ENCODE assay signal across 18 cellular contexts in genomic region chr17:35073183-35073790, GRCh38. TPM values are rescaled to one million over a fixed set of nuclear protein-coding genes. Genes with fewer than 3 reads are reported as not detected.
DNase-seq lines count a peak whose midpoint lies in the region; ATAC-seq and TF ChIP-seq lines count a peak whose summit lies in the region.
"Had no signal": no experiment of that assay in that cellular context is flagged by ENCODE, and none has a peak within 500 bp of the region (broad histone marks: within the 10 kb centered on the region; RNA-seq: fewer than 3 reads in every experiment).

No MANE protein-coding gene starts in this region.

- no peaks in the 10 kb centered on the region for H3K27me3 ChIP-seq in dorsolateral prefrontal cortex
- H3K27me3 ChIP-seq: cardiac muscle cell, sigmoid colon had no signal

- H3K4me3 ChIP-seq in dorsolateral prefrontal cortex, result peak overlapping the region in 1 of 59 donors; percentile 17
- H3K4me3 ChIP-seq: cardiac muscle cell, lower lobe of right lung, sigmoid colon had no signal

- peaks cover 21% of the 10 kb centered on the region for H3K36me3 Mint-ChIP-seq in activated naive CD4-positive, alpha-beta T cell treated with anti-CD3 and anti-CD28 coated beads, Interleukin-2, amount 10 ng/mL, durations not matched to agents 7 days and 5 days
- peaks cover 33% of the 10 kb centered on the region for H3K36me3 Mint-ChIP-seq in T-helper 1 cell treated with Interleukin-12 subunit alpha and Interleukin-12 subunit beta and Interleukin-4 antibody, amounts not matched to agents 30 μg/mL and 1 μg/mL, for 36 hours (ENCODE audit: low read depth)

- H3K27ac ChIP-seq in dorsolateral prefrontal cortex, result peak overlapping the region in 58 of 59 donors; percentile 12 to 100 (median 97)
- H3K27ac ChIP-seq: cardiac muscle cell, lower lobe of right lung, sigmoid colon had no signal

- CTCF ChIA-PET in activated naive CD4-positive, alpha-beta T cell treated with anti-CD3 and anti-CD28 coated beads, Interleukin-2, amount 10 ng/mL, durations not matched to agents 7 days and 5 days (lab: Charles Lee), result interaction anchor here (1.4 kb wide), 1 partner anchor 13 kb away, joined by 3 read pairs; no protein-coding TSS in a partner anchor

- DNase-seq in activated naive CD4-positive, alpha-beta T cell treated with anti-CD3 and anti-CD28 coated beads, Interleukin-2, amount 10 ng/mL, durations not matched to agents 7 days and 5 days, result no peak
- DNase-seq in activated naive CD4-positive, alpha-beta T cell (lab: John Stamatoyannopoulos, UW), result no peak
- DNase-seq in dorsolateral prefrontal cortex (no peak), globus pallidus (ENCODE audit: low spot score) (no peak), NCI-H446 (lab: John Stamatoyannopoulos, UW) (no peak), dedifferentiated amniotic fluid mesenchymal stem cell (ENCODE audit: extremely low spot score) (no peak)
- peak in 1 of 2 donors; percentile 38 for DNase-seq in stimulated activated naive CD8-positive, alpha-beta T cell treated with anti-CD3 and anti-CD28 coated beads, Interleukin-15, amount 100 ng/mL, for 72 hours
- DNase-seq: activated gamma-delta T cell treated with Interleukin-2 at 50 U/mL for 16 hours, DMS153, foreskin fibroblast, KBM-7, lower lobe of right lung, NCI-H1417, sigmoid colon had no signal

- peak overlapping the region; percentile 82 for H3K27ac Mint-ChIP-seq in activated naive CD4-positive, alpha-beta T cell treated with anti-CD3 and anti-CD28 coated beads, Interleukin-2, amount 10 ng/mL, durations not matched to agents 7 days and 5 days
- H3K27ac Mint-ChIP-seq in T-helper 1 cell treated with Interleukin-12 subunit alpha and Interleukin-12 subunit beta and Interleukin-4 antibody, amounts not matched to agents 30 μg/mL and 1 μg/mL, for 36 hours, result peak overlapping the region; percentile 65
- H3K27ac Mint-ChIP-seq in stimulated activated naive CD8-positive, alpha-beta T cell treated with anti-CD3 and anti-CD28 coated beads, Interleukin-15, amount 100 ng/mL, for 72 hours, result peak overlapping the region in 1 of 2 donors; percentile 93

- no peaks in the 10 kb centered on the region for H3K27me3 Mint-ChIP-seq in activated naive CD4-positive, alpha-beta T cell treated with anti-CD3 and anti-CD28 coated beads, Interleukin-2, amount 10 ng/mL, durations not matched to agents 7 days and 5 days
- no peaks in the 10 kb centered on the region for H3K27me3 Mint-ChIP-seq in T-helper 1 cell treated with Interleukin-12 subunit alpha and Interleukin-12 subunit beta and Interleukin-4 antibody, amounts not matched to agents 30 μg/mL and 1 μg/mL, for 36 hours (ENCODE audit: low read depth)
- no peaks in the 10 kb centered on the region for H3K27me3 Mint-ChIP-seq in stimulated activated naive CD8-positive, alpha-beta T cell treated with anti-CD3 and anti-CD28 coated beads, Interleukin-15, amount 100 ng/mL, for 72 hours

- H3K9me3 Mint-ChIP-seq in activated naive CD4-positive, alpha-beta T cell treated with anti-CD3 and anti-CD28 coated beads, Interleukin-2, amount 10 ng/mL, durations not matched to agents 7 days and 5 days, result no peaks in the 10 kb centered on the region
- no peaks in the 10 kb centered on the region for H3K9me3 Mint-ChIP-seq in T-helper 1 cell treated with Interleukin-12 subunit alpha and Interleukin-12 subunit beta and Interleukin-4 antibody, amounts not matched to agents 30 μg/mL and 1 μg/mL, for 36 hours
- H3K9me3 Mint-ChIP-seq in stimulated activated naive CD8-positive, alpha-beta T cell treated with anti-CD3 and anti-CD28 coated beads, Interleukin-15, amount 100 ng/mL, for 72 hours, result no peaks in the 10 kb centered on the region

- H3K4me3 Mint-ChIP-seq in activated naive CD4-positive, alpha-beta T cell treated with anti-CD3 and anti-CD28 coated beads, Interleukin-2, amount 10 ng/mL, durations not matched to agents 7 days and 5 days, result peak overlapping the region; percentile 17
- H3K4me3 Mint-ChIP-seq in T-helper 1 cell treated with Interleukin-12 subunit alpha and Interleukin-12 subunit beta and Interleukin-4 antibody, amounts not matched to agents 30 μg/mL and 1 μg/mL, for 36 hours, result peak overlapping the region; percentile 15
- peak overlapping the region; percentile 47 to 76 for H3K4me3 Mint-ChIP-seq in stimulated activated naive CD8-positive, alpha-beta T cell treated with anti-CD3 and anti-CD28 coated beads, Interleukin-15, amount 100 ng/mL, for 72 hours

- H3K4me1 Mint-ChIP-seq in activated naive CD4-positive, alpha-beta T cell treated with anti-CD3 and anti-CD28 coated beads, Interleukin-2, amount 10 ng/mL, durations not matched to agents 7 days and 5 days, result peaks cover 63% of the 10 kb centered on the region
- H3K4me1 Mint-ChIP-seq in T-helper 1 cell treated with Interleukin-12 subunit alpha and Interleukin-12 subunit beta and Interleukin-4 antibody, amounts not matched to agents 30 μg/mL and 1 μg/mL, for 36 hours (ENCODE audit: low read depth), result peaks cover 68% of the 10 kb centered on the region
- H3K4me1 Mint-ChIP-seq in stimulated activated naive CD8-positive, alpha-beta T cell treated with anti-CD3 and anti-CD28 coated beads, Interleukin-15, amount 100 ng/mL, for 72 hours, result peaks cover 44% of the 10 kb centered on the region

- intact Hi-C loops in dorsolateral prefrontal cortex (cut with DNase I), result no loop called here

- TF ChIP-seq CTCF in dorsolateral prefrontal cortex (IDR thresholded peaks at IDR 0.05 in 54 of 56, conservative IDR thresholded peaks at IDR 0.05 in 2 of 56; ENCODE audit: low read depth in 1 of 56, partially characterized antibody in 56 of 56), result no peak

- peak; percentile 87 for ATAC-seq in stimulated activated naive CD8-positive, alpha-beta T cell treated with anti-CD3 and anti-CD28 coated beads, Interleukin-15, amount 100 ng/mL, for 72 hours
- ATAC-seq: lower lobe of right lung, Panc1 had no signal

RNA-seq across cellular contexts. Expression of gene RFFL, which starts 9.8 kb away (rescaled TPM):
- 100 to 1,000 TPM in 3 of 120 experiments, 10 to 100 TPM in 117; 18.0 to 137 (median 45.5) TPM for total RNA-seq in dorsolateral prefrontal cortex

RNA-seq across cellular contexts. Expression of gene RAD51D, which starts 46.4 kb away (rescaled TPM):
- 10 to 100 TPM; 13.1 to 37.9 (median 23.4) TPM for total RNA-seq in dorsolateral prefrontal cortex

RNA-seq across cellular contexts. Expression of gene FNDC8, which starts 48.1 kb away (rescaled TPM):
- total RNA-seq in dorsolateral prefrontal cortex, result under 1 TPM in 2 of 120 experiments, not detected in 118; 0.28 to 0.35 TPM
- total RNA-seq: cardiac muscle cell, lower lobe of right lung, NCI-H460, sigmoid colon had no signal
